ENCODE assay signal across 1 cellular context in genomic region chr15:34342737-34343575, GRCh38.
TF ChIP-seq lines count a peak whose summit lies in the region.

Gene NOP10, minus strand, starts transcription at chr15:34343136. Its CDS starts 63 bp downstream, at chr15:34343073.
A gene with protein sequence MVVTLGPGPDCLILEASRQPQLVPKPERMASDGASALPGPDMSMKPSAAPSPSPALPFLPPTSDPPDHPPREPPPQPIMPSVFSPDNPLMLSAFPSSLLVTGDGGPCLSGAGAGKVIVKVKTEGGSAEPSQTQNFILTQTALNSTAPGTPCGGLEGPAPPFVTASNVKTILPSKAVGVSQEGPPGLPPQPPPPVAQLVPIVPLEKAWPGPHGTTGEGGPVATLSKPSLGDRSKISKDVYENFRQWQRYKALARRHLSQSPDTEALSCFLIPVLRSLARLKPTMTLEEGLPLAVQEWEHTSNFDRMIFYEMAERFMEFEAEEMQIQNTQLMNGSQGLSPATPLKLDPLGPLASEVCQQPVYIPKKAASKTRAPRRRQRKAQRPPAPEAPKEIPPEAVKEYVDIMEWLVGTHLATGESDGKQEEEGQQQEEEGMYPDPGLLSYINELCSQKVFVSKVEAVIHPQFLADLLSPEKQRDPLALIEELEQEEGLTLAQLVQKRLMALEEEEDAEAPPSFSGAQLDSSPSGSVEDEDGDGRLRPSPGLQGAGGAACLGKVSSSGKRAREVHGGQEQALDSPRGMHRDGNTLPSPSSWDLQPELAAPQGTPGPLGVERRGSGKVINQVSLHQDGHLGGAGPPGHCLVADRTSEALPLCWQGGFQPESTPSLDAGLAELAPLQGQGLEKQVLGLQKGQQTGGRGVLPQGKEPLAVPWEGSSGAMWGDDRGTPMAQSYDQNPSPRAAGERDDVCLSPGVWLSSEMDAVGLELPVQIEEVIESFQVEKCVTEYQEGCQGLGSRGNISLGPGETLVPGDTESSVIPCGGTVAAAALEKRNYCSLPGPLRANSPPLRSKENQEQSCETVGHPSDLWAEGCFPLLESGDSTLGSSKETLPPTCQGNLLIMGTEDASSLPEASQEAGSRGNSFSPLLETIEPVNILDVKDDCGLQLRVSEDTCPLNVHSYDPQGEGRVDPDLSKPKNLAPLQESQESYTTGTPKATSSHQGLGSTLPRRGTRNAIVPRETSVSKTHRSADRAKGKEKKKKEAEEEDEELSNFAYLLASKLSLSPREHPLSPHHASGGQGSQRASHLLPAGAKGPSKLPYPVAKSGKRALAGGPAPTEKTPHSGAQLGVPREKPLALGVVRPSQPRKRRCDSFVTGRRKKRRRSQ (plus strand): TSS chr15:34343315. CDS start chr15:34343697, 382 bp downstream.

TF ChIP-seq in HCT116, 20 proteins besides CTCF, POLR2A, EP300 and RAD21 (continued from another document):
- TF ChIP-seq SRF (IDR thresholded peaks at IDR 0.05; ENCODE audit: low read depth) (no peak), ZFX (IDR thresholded peaks at IDR 0.05) (no peak), ELF1 (IDR thresholded peaks at IDR 0.05; ENCODE audit: borderline replicate concordance, low read depth) (peak; percentile 75), CEBPB (IDR thresholded peaks at IDR 0.05; ENCODE audit: low read depth) (no peak), ZBTB33 (IDR thresholded peaks at IDR 0.05; ENCODE audit: extremely low read depth, insufficient replicate concordance, low read length) (no peak)
